Comparison of ENCODE assay signal across 9 cellular contexts in the genomic region with DNA sequence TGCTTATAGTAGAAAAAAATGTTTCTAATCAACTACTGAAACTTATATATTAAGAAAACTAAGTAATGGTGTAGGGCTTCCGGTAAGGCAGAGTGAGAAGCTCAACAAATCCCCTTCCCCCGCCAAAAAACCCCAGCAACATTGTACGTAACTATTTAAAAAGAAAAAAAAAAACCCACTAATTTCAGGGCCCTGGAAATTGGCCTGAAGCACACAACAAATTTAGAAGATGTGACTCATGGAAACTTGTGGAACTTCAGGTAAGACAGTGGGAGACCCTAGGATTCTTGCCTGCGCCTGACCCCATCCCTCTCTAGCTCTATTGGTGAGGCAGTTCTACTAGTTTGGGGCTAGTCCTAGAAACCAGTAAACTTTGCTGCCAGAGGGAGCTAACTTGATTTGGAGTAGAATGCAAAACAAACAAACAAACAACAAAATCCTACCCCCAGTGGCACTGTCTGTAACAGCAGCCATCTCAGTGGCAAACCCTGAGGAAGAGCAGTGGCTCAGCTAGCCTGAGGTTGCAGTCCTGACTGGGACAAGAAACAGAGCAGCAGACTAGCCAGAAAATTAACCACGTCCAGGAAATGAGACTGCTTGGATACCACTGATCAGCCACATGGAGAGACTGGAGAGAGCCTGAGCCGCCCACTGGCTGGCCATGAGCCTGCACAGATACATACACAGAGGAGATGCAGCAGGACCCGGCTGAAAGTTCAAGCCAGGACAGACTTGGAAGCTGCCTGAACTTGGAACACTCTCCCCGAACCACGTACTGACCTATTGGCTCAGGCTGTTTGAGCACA.
DNase-seq lines count a peak whose midpoint lies in the region; ATAC-seq, FAIRE-seq and TF ChIP-seq lines count a peak whose summit lies in the region.
"Had no signal": no experiment of that assay in that cellular context is flagged by ENCODE, and none has a peak within 500 bp of the region (broad histone marks: within the 10 kb centered on the region; RNA-seq: fewer than 3 reads in every experiment).

No MANE protein-coding gene starts in this region.

- FAIRE-seq in GM12892 (lab: Jason Lieb, UNC): no peak
- FAIRE-seq: endothelial cell of umbilical vein had no signal

- no peaks in the 10 kb centered on the region for H3K36me3 Mint-ChIP-seq in neural crest cell (ENCODE audit: low read depth)

- no peak overlapping the region for H3K27ac Mint-ChIP-seq in neural crest cell (ENCODE audit: unreplicated experiment)

- peaks cover 12% of the 10 kb centered on the region for H3K9me3 Mint-ChIP-seq in neural crest cell

- ATAC-seq in HG03520 (IDR thresholded peaks at IDR 0.05; ENCODE audit: unreplicated experiment) (peak; percentile 49), HG03442 (IDR thresholded peaks at IDR 0.05; ENCODE audit: unreplicated experiment) (no peak), HG03439 (IDR thresholded peaks at IDR 0.05; ENCODE audit: unreplicated experiment) (no peak)

- peak overlapping the region; percentile 5 for H3K4me3 ChIP-seq in coronary artery

- in situ Hi-C loops in G401 (cut with HindIII; ENCODE audit: low sequenced_read_pairs): no loop called here

- TF ChIP-seq CTCF in coronary artery (IDR thresholded peaks at IDR 0.05) (no peak), neural crest cell (conservative IDR thresholded peaks at IDR 0.05) (peak; percentile 42)

- H3K27me3 Mint-ChIP-seq in neural crest cell (ENCODE audit: low read depth): peaks cover 2% of the 10 kb centered on the region

- peaks cover 11% of the 10 kb centered on the region for H3K4me1 Mint-ChIP-seq in neural crest cell

- TF ChIP-seq POLR2A in GM12892 (IDR thresholded peaks at IDR 0.05; ENCODE audit: low read depth, low read length): no peak

- H3K4me3 Mint-ChIP-seq in neural crest cell: no peak overlapping the region

- DNase-seq in G401 (ENCODE audit: low spot score): peak; percentile 26
- no peak for DNase-seq in coronary artery (ENCODE audit: low spot score)
- DNase-seq in neural crest cell (ENCODE audit: low read depth, low spot score): no peak
- DNase-seq in NCI-H748 (lab: John Stamatoyannopoulos, UW; ENCODE audit: unreplicated experiment): no peak
- no peak for DNase-seq in GM12892 (ENCODE audit: insufficient read length)

- H3K27ac ChIP-seq in coronary artery: no peak overlapping the region
